10 cellular contexts compared by ENCODE assay signal in the genomic region with DNA sequence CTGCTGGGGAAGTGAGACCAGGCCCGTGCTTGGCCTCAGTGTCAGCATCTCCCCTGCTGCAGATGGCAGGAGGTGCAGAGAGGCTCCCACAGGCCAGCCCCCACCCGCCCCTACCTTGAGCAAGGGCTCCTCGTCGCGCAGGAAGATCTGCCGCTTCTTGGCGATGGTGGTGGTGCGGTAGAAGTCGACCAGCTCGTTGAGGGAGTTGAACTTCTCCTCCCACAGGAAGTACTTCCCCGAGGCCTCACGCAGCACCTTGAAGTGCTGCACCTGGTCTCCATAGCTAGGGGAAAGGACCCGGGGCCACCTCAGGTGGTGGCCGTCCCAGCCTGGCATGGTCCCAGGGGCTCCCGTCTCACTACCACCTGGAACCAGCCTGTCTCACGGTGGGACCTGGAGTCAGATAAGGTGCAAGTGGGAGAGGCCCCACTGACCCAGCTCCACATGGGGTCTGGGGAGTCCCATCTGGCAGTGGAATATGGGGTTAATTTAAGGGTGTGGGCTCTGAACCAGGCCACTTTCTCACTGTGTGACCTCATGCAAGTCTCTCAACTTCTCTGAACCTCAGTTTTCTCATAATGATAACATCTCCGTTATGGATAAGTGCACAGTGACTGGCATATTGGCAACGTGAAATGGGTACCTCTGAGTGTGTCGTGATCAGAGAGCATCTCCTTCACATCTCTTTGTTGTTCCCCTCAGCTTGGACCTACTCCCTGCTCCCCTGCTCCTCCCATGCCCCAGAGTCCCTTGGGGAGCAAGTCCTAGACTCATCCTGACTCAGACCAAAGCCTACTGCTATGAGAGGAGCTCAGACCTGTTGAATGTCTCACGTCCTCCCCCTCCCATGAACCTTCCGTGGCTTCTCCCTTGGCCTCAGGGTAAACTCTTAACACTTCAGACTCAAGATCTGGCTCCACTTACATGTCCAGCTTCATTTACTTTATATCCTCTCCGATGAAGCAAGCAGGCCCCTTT. TPM values are rescaled to one million over a fixed set of nuclear protein-coding genes. Genes with fewer than 3 reads are reported as not detected.
DNase-seq lines count a peak whose midpoint lies in the region; ATAC-seq and TF ChIP-seq lines count a peak whose summit lies in the region.
"Had no signal": no experiment of that assay in that cellular context is flagged by ENCODE, and none has a peak within 500 bp of the region (broad histone marks: within the 10 kb centered on the region; RNA-seq: fewer than 3 reads in every experiment).

No MANE protein-coding gene starts in this region.

- H3K36me3 Mint-ChIP-seq in activated CD4-positive, alpha-beta T cell treated with anti-CD3 and anti-CD28 coated beads, Interleukin-2, amount 10 ng/mL, durations not matched to agents 7 days and 5 days (ENCODE audit: low read depth), result peaks cover 27% of the 10 kb centered on the region
- peaks cover 45% of the 10 kb centered on the region for H3K36me3 Mint-ChIP-seq in activated B cell treated with CpG ODN at 0.5 μM for 24 hours (ENCODE audit: low read depth)
- peaks cover 38% of the 10 kb centered on the region for H3K36me3 Mint-ChIP-seq in stimulated activated memory B cell treated with anti-CD40 and anti-IgM and Interleukin-4, amounts not matched to agents 10 μg/mL and 1 μg/mL and 100 μg/mL, for 72 hours

- peak; percentile 31 for DNase-seq in activated CD4-positive, alpha-beta T cell treated with anti-CD3 and anti-CD28 coated beads, Interleukin-2, amount 10 ng/mL, durations not matched to agents 7 days and 5 days
- no peak for DNase-seq in activated CD4-positive, alpha-beta T cell treated with anti-CD3 and anti-CD28 coated beads, Interleukin-2, amount 50 U/mL, for 1 hour
- no peak for DNase-seq in activated B cell treated with CpG ODN at 0.5 μM for 24 hours
- DNase-seq in cardiac septum (ENCODE audit: low spot score), result peak; percentile 50
- no peak for DNase-seq in NCI-H1930 (lab: John Stamatoyannopoulos, UW)
- DNase-seq in NCI-H2227 treated with DMSO at 0.1 percent for 48 hours (lab: John Stamatoyannopoulos, UW), result no peak
- no peak for DNase-seq in HUDEP-2 (lab: John Stamatoyannopoulos, UW; ENCODE audit: unreplicated experiment in 76 of 76)

- H3K4me1 Mint-ChIP-seq in activated CD4-positive, alpha-beta T cell treated with anti-CD3 and anti-CD28 coated beads, Interleukin-2, amount 10 ng/mL, durations not matched to agents 7 days and 5 days, result peaks cover 17% of the 10 kb centered on the region
- H3K4me1 Mint-ChIP-seq in activated B cell treated with CpG ODN at 0.5 μM for 24 hours, result peaks cover 14% of the 10 kb centered on the region
- H3K4me1 Mint-ChIP-seq in stimulated activated memory B cell treated with anti-CD40 and anti-IgM and Interleukin-4, amounts not matched to agents 10 μg/mL and 1 μg/mL and 100 μg/mL, for 72 hours, result peaks cover 45% of the 10 kb centered on the region
- H3K4me1 Mint-ChIP-seq: nephron had no signal

- TF ChIP-seq CTCF in activated B cell treated with CpG ODN at 0.5 μM for 24 hours (IDR thresholded peaks at IDR 0.05), result no peak

- POLR2A ChIA-PET in activated CD4-positive, alpha-beta T cell treated with anti-CD3 and anti-CD28 coated beads, Interleukin-2, amount 10 ng/mL, durations not matched to agents 7 days and 5 days (lab: Charles Lee), result no interaction called here
- POLR2A ChIA-PET in activated B cell treated with CpG ODN at 0.5 μM for 24 hours (lab: Charles Lee), result interaction anchor here (1.0 to 1.8 kb wide), 2 partner anchors 20 to 39 kb away, joined by 3 to 9 read pairs; a partner anchor contains a TSS

- ATAC-seq in activated B cell treated with CpG ODN at 0.5 μM for 24 hours (ENCODE audit: low read depth), result no peak
- no peak for ATAC-seq in stimulated activated memory B cell treated with anti-CD40 and anti-IgM and Interleukin-4, amounts not matched to agents 10 μg/mL and 1 μg/mL and 100 μg/mL, for 72 hours
- ATAC-seq: body of pancreas had no signal

- H3K27ac Mint-ChIP-seq in activated CD4-positive, alpha-beta T cell treated with anti-CD3 and anti-CD28 coated beads, Interleukin-2, amount 10 ng/mL, durations not matched to agents 7 days and 5 days, result peak overlapping the region; percentile 63
- peak overlapping the region; percentile 66 for H3K27ac Mint-ChIP-seq in activated B cell treated with CpG ODN at 0.5 μM for 24 hours
- peak overlapping the region; percentile 65 for H3K27ac Mint-ChIP-seq in stimulated activated memory B cell treated with anti-CD40 and anti-IgM and Interleukin-4, amounts not matched to agents 10 μg/mL and 1 μg/mL and 100 μg/mL, for 72 hours

- H3K9me3 Mint-ChIP-seq in activated CD4-positive, alpha-beta T cell treated with anti-CD3 and anti-CD28 coated beads, Interleukin-2, amount 10 ng/mL, durations not matched to agents 7 days and 5 days, result no peaks in the 10 kb centered on the region
- H3K9me3 Mint-ChIP-seq in activated B cell treated with CpG ODN at 0.5 μM for 24 hours, result no peaks in the 10 kb centered on the region
- no peaks in the 10 kb centered on the region for H3K9me3 Mint-ChIP-seq in stimulated activated memory B cell treated with anti-CD40 and anti-IgM and Interleukin-4, amounts not matched to agents 10 μg/mL and 1 μg/mL and 100 μg/mL, for 72 hours
- H3K9me3 Mint-ChIP-seq: nephron had no signal

- no peaks in the 10 kb centered on the region for H3K27me3 Mint-ChIP-seq in activated CD4-positive, alpha-beta T cell treated with anti-CD3 and anti-CD28 coated beads, Interleukin-2, amount 10 ng/mL, durations not matched to agents 7 days and 5 days
- no peaks in the 10 kb centered on the region for H3K27me3 Mint-ChIP-seq in activated B cell treated with CpG ODN at 0.5 μM for 24 hours
- H3K27me3 Mint-ChIP-seq in stimulated activated memory B cell treated with anti-CD40 and anti-IgM and Interleukin-4, amounts not matched to agents 10 μg/mL and 1 μg/mL and 100 μg/mL, for 72 hours, result no peaks in the 10 kb centered on the region

- no peak overlapping the region for H3K4me3 Mint-ChIP-seq in activated CD4-positive, alpha-beta T cell treated with anti-CD3 and anti-CD28 coated beads, Interleukin-2, amount 10 ng/mL, durations not matched to agents 7 days and 5 days
- H3K4me3 Mint-ChIP-seq in activated B cell treated with CpG ODN at 0.5 μM for 24 hours, result no peak overlapping the region
- H3K4me3 Mint-ChIP-seq in stimulated activated memory B cell treated with anti-CD40 and anti-IgM and Interleukin-4, amounts not matched to agents 10 μg/mL and 1 μg/mL and 100 μg/mL, for 72 hours, result no peak overlapping the region
- H3K4me3 Mint-ChIP-seq: nephron had no signal

- CTCF ChIA-PET in activated CD4-positive, alpha-beta T cell treated with anti-CD3 and anti-CD28 coated beads, Interleukin-2, amount 10 ng/mL, durations not matched to agents 7 days and 5 days (lab: Charles Lee), result interaction anchor here (0.7 to 1.5 kb wide), 2 partner anchors 63 to 399 kb away, joined by 3 to 5 read pairs; no protein-coding TSS in a partner anchor
- CTCF ChIA-PET in activated B cell treated with CpG ODN at 0.5 μM for 24 hours (lab: Charles Lee), result no interaction called here

- intact Hi-C loops in activated B cell treated with CpG ODN at 0.5 μM for 24 hours (cut with micrococcal nuclease), result no loop called here
- intact Hi-C loops in cardiac septum (cut with DNase I), result no loop called here

RNA-seq across cellular contexts. Expression of a gene that starts 19.8 kb away (rescaled TPM):
- 1 to 10 TPM; 7.1 to 9.1 TPM for total RNA-seq in activated CD4-positive, alpha-beta T cell treated with anti-CD3 and anti-CD28 coated beads, Interleukin-2, amount 10 ng/mL, durations not matched to agents 7 days and 5 days
- 13.3 and 13.9 TPM in 2 replicates for total RNA-seq in activated B cell treated with CpG ODN at 0.5 μM for 24 hours
- 2.5 TPM for total RNA-seq in cardiac septum

RNA-seq across cellular contexts. Expression of a gene that starts 22.4 kb away (rescaled TPM):
- 10 to 100 TPM; 35.4 to 39.2 TPM for total RNA-seq in activated CD4-positive, alpha-beta T cell treated with anti-CD3 and anti-CD28 coated beads, Interleukin-2, amount 10 ng/mL, durations not matched to agents 7 days and 5 days
- total RNA-seq in activated B cell treated with CpG ODN at 0.5 μM for 24 hours, result 31.5 and 39.2 TPM in 2 replicates
- 2.9 TPM for total RNA-seq in cardiac septum

Comparison
In these comparisons a context has a peak if more than half of its experiments do, and no peak if none do; other contexts are left out.
1. DNase-seq: peak in activated CD4-positive, alpha-beta T cell treated with anti-CD3 and anti-CD28 coated beads, Interleukin-2, amount 10 ng/mL, durations not matched to agents 7 days and 5 days (single experiment) and cardiac septum (single experiment); none in activated CD4-positive, alpha-beta T cell treated with anti-CD3 and anti-CD28 coated beads, Interleukin-2, amount 50 U/mL, for 1 hour (single experiment), activated B cell treated with CpG ODN at 0.5 μM for 24 hours (single experiment), NCI-H1930 (0 of 2), NCI-H2227 treated with DMSO at 0.1 percent for 48 hours (single experiment) and HUDEP-2 (0 of 76).
2. Peak in every context shown above with its lines, with median percentiles within 50 percentile points of each other: H3K27ac Mint-ChIP-seq.